18 cellular contexts compared by ENCODE assay signal in the genomic region with DNA sequence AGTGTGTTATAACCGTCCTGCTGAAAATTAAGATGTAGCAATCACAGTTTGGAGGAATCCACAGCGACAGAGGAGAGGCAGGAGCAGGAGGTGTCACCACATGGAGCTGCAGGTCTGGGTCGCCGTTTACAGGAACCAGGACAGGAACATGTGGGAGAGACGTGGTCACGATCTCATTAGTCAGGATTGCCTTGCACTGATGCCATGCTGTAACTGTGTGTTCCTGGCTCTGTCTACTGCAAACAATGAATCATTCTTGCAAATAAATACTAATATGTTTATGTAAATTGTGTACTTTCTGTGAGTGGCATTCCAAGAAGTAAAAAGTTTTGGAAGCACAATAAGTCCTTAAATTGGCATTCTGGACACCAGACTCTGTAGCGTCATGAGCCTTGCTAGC.
DNase-seq lines count a peak whose midpoint lies in the region; ATAC-seq and TF ChIP-seq lines count a peak whose summit lies in the region.
"Had no signal": no experiment of that assay in that cellular context is flagged by ENCODE, and none has a peak within 500 bp of the region (broad histone marks: within the 10 kb centered on the region; RNA-seq: fewer than 3 reads in every experiment).

No MANE protein-coding gene starts in this region.

- no peaks in the 10 kb centered on the region for H3K27me3 ChIP-seq in hepatocyte
- H3K27me3 ChIP-seq: BLaER1 treated with 17β-estradiol and CSF1 and Interleukin-3, amounts not matched to agents 10 nM and 100 nM; cardiac muscle cell; uterus had no signal

- 76% methylated on average over 7 of the region's 7 CpGs for WGBS in hepatocyte (ENCODE audit: low lambda C conversion rate, missing lambda C conversion rate)

- no peaks in the 10 kb centered on the region for H3K79me2 ChIP-seq in hepatocyte

- DNase-seq in AG08395 (ENCODE audit: low spot score) = peak; percentile 15
- DNase-seq in Daoy (ENCODE audit: low read depth) = peak; percentile 17
- DNase-seq in activated T-helper 2 cell treated with anti-CD3 and anti-CD28 coated beads, Interferon-gamma antibody, Interleukin-2, Interleukin-4, amounts not matched to agents 10 μg/mL and 5 μg/mL and 100 μg/mL, durations not matched to agents 14 hours and 24 hours and 36 hours (ENCODE audit: low spot score) = no peak
- DNase-seq in kidney glomerular epithelial cell (lab: John Stamatoyannopoulos, UW) = peak; percentile 3
- no peak for DNase-seq in hepatocyte (ENCODE audit: low spot score)
- DNase-seq in NCI-H1436 (lab: John Stamatoyannopoulos, UW) = no peak
- no peak for DNase-seq in OCI-M2 (lab: John Stamatoyannopoulos, UW; ENCODE audit: unreplicated experiment)
- DNase-seq: activated naive CD4-positive, alpha-beta T cell treated with Interleukin-2 at 50 U/mL for 16 hours; midbrain; NCI-H1105 treated with DMSO at 0.1 percent for 48 hours; NCI-H226; occipital lobe; SIG-M5; stimulated activated naive CD4-positive, alpha-beta T cell treated with Interleukin-2 at 50 U/mL for 16 hours; uterus had no signal

- H3K4me3 Mint-ChIP-seq in activated T-helper 2 cell treated with anti-CD3 and anti-CD28 coated beads, Interferon-gamma antibody, Interleukin-2, Interleukin-4, amounts not matched to agents 10 μg/mL and 5 μg/mL and 100 μg/mL, durations not matched to agents 14 hours and 24 hours and 36 hours (ENCODE audit: low read depth) = no peak overlapping the region

- H2AFZ ChIP-seq in hepatocyte = no peak overlapping the region

- no peaks in the 10 kb centered on the region for H4K20me1 ChIP-seq in hepatocyte (ENCODE audit: insufficient read depth, poor library complexity, severe bottlenecking)

- no peak overlapping the region for H3K27ac ChIP-seq in hepatocyte
- H3K27ac ChIP-seq: BLaER1 treated with 17β-estradiol and CSF1 and Interleukin-3, amounts not matched to agents 10 nM and 100 nM; cardiac muscle cell; uterus had no signal

- no peak overlapping the region for H3K4me2 ChIP-seq in hepatocyte

- intact Hi-C loops in activated T-helper 2 cell treated with anti-CD3 and anti-CD28 coated beads, Interferon-gamma antibody, Interleukin-2, Interleukin-4, amounts not matched to agents 10 μg/mL and 5 μg/mL and 100 μg/mL, durations not matched to agents 14 hours and 24 hours and 36 hours (cut with micrococcal nuclease) = no loop called here

- H3K4me1 Mint-ChIP-seq in activated T-helper 2 cell treated with anti-CD3 and anti-CD28 coated beads, Interferon-gamma antibody, Interleukin-2, Interleukin-4, amounts not matched to agents 10 μg/mL and 5 μg/mL and 100 μg/mL, durations not matched to agents 14 hours and 24 hours and 36 hours (ENCODE audit: low read depth) = peaks cover 50% of the 10 kb centered on the region

- no peak overlapping the region for H3K4me3 ChIP-seq in hepatocyte
- H3K4me3 ChIP-seq: BLaER1 treated with 17β-estradiol and CSF1 and Interleukin-3, amounts not matched to agents 10 nM and 100 nM; cardiac muscle cell; uterus had no signal

- H3K9me2 ChIP-seq in hepatocyte (replicated peaks; ENCODE audit: insufficient read depth) = no peaks in the 10 kb centered on the region

- H3K36me3 ChIP-seq in hepatocyte (replicated peaks; ENCODE audit: insufficient read depth, low read depth) = no peaks in the 10 kb centered on the region
- H3K36me3 ChIP-seq: cardiac muscle cell, uterus had no signal

- H3K9me3 Mint-ChIP-seq in activated T-helper 2 cell treated with anti-CD3 and anti-CD28 coated beads, Interferon-gamma antibody, Interleukin-2, Interleukin-4, amounts not matched to agents 10 μg/mL and 5 μg/mL and 100 μg/mL, durations not matched to agents 14 hours and 24 hours and 36 hours = no peaks in the 10 kb centered on the region

- no peak for TF ChIP-seq CTCF in hepatocyte (IDR thresholded peaks at IDR 0.05; ENCODE audit: poor library complexity)

- H3K27me3 Mint-ChIP-seq in activated T-helper 2 cell treated with anti-CD3 and anti-CD28 coated beads, Interferon-gamma antibody, Interleukin-2, Interleukin-4, amounts not matched to agents 10 μg/mL and 5 μg/mL and 100 μg/mL, durations not matched to agents 14 hours and 24 hours and 36 hours (ENCODE audit: low read depth) = no peaks in the 10 kb centered on the region

- no peaks in the 10 kb centered on the region for H3K4me1 ChIP-seq in hepatocyte (ENCODE audit: insufficient read depth)
- H3K4me1 ChIP-seq: uterus had no signal

- peak overlapping the region; percentile 10 for H3K27ac Mint-ChIP-seq in activated T-helper 2 cell treated with anti-CD3 and anti-CD28 coated beads, Interferon-gamma antibody, Interleukin-2, Interleukin-4, amounts not matched to agents 10 μg/mL and 5 μg/mL and 100 μg/mL, durations not matched to agents 14 hours and 24 hours and 36 hours

- H3K36me3 Mint-ChIP-seq in activated T-helper 2 cell treated with anti-CD3 and anti-CD28 coated beads, Interferon-gamma antibody, Interleukin-2, Interleukin-4, amounts not matched to agents 10 μg/mL and 5 μg/mL and 100 μg/mL, durations not matched to agents 14 hours and 24 hours and 36 hours (ENCODE audit: low read depth) = peaks cover 11% of the 10 kb centered on the region

- no peak for ATAC-seq in HG02642 (IDR thresholded peaks at IDR 0.05; ENCODE audit: poor library complexity, unreplicated experiment)

- no peaks in the 10 kb centered on the region for H3K9me3 ChIP-seq in hepatocyte (ENCODE audit: low read depth)
- H3K9me3 ChIP-seq: BLaER1 treated with 17β-estradiol and CSF1 and Interleukin-3, amounts not matched to agents 10 nM and 100 nM; uterus had no signal

Comparison
In these comparisons a context has a peak if more than half of its experiments do, and no peak if none do; other contexts are left out.
1. DNase-seq: peak in AG08395 (single experiment), Daoy (single experiment) and kidney glomerular epithelial cell (single experiment); none in activated T-helper 2 cell treated with anti-CD3 and anti-CD28 coated beads, Interferon-gamma antibody, Interleukin-2, Interleukin-4, amounts not matched to agents 10 μg/mL and 5 μg/mL and 100 μg/mL, durations not matched to agents 14 hours and 24 hours and 36 hours (single experiment), hepatocyte (single experiment), NCI-H1436 (single experiment) and OCI-M2 (single experiment).